Comparison of ENCODE assay signal across 8 cellular contexts in the genomic region with DNA sequence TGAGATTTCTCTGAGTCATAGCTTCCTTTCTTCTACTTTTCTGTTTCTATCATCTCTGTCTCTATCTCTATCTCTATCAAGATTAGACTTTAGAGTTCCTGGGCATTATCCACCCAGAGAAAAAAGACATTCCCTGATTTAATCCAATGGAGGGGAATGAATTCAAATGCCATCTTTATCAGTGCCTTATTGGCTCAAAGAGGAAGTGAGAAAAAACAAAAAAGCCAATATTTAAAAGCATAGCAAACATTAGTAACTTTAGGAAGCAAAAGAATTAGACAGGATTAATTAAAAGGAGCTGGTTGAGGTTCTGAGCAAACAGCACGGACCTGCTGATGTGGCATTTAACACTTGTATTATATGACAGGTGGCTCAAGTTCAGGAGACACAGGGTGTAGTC.
"Had no signal": no experiment of that assay in that cellular context is flagged by ENCODE, and none has a peak within 500 bp of the region (broad histone marks: within the 10 kb centered on the region; RNA-seq: fewer than 3 reads in every experiment).

No MANE protein-coding gene starts in this region.

- H3K4me2 ChIP-seq: KMS-11 had no signal

- H3K27ac ChIP-seq: GM23248, KMS-11 had no signal

- ATAC-seq: HepG2 had no signal

- H2AFZ ChIP-seq: GM23248 had no signal

- FAIRE-seq: H1, H54, HepG2 had no signal

- DNase-seq: GM23248, H9, HCEC 1CT, KBM-7 had no signal

- H3K4me3 ChIP-seq: GM23248 had no signal

- H3K9ac ChIP-seq: GM23248, KMS-11 had no signal
